13 cellular contexts compared by ENCODE assay signal in the genomic region with DNA sequence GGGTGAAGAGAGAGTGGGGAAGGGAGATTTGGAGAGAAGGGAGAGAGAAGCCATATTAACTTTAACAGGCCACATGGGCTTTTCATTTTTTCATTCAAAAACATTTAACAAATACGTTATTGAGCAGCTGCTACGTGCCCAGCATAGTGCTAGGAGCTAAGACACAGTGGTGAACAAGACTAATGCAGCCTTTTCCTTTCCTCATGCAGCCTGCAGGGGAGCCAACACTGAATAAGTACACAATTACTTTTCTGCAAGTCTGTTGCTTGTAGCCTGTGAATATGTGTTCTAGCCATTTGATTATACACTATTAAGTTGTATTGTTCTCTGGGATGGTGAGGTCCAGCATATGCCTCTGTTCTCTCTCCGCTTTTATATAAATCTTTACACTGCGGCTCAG. TPM values are rescaled to one million over a fixed set of nuclear protein-coding genes. Genes with fewer than 3 reads are reported as not detected.
DNase-seq lines count a peak whose midpoint lies in the region; ATAC-seq and TF ChIP-seq lines count a peak whose summit lies in the region.
"Had no signal": no experiment of that assay in that cellular context is flagged by ENCODE, and none has a peak within 500 bp of the region (broad histone marks: within the 10 kb centered on the region; RNA-seq: fewer than 3 reads in every experiment).

No MANE protein-coding gene starts in this region.

- no peak for TF ChIP-seq EP300 in sigmoid colon (IDR thresholded peaks at IDR 0.05)

- no peak overlapping the region for H3K27ac ChIP-seq in KMS-11
- H3K27ac ChIP-seq in naive thymus-derived CD4-positive, alpha-beta T cell (ENCODE audit: low read depth, low read length), result no peak overlapping the region
- no peak overlapping the region for H3K27ac ChIP-seq in sigmoid colon
- H3K27ac ChIP-seq: HL-60, vagina had no signal

- POLR2A ChIA-PET in activated CD4-positive, alpha-beta T cell treated with anti-CD3 and anti-CD28 coated beads for 36 hours (lab: Charles Lee), result interaction anchor here (0.6 to 2.8 kb wide), 4 partner anchors 20 to 49 kb away, joined by 3 to 22 read pairs (median 4); a partner anchor contains a TSS
- POLR2A ChIA-PET in naive thymus-derived CD4-positive, alpha-beta T cell (lab: Charles Lee), result interaction anchor here (2.7 kb wide), 1 partner anchor 35 kb away, joined by 30 read pairs; a partner anchor contains a TSS

- no peaks in the 10 kb centered on the region for H3K27me3 ChIP-seq in KMS-11 (ENCODE audit: insufficient read depth, low read depth)
- no peaks in the 10 kb centered on the region for H3K27me3 ChIP-seq in naive thymus-derived CD4-positive, alpha-beta T cell (ENCODE audit: control insufficient read depth in 2 of 2, insufficient read depth in 2 of 2, low read length in 2 of 2)
- H3K27me3 ChIP-seq in sigmoid colon, result no peaks in the 10 kb centered on the region
- H3K27me3 ChIP-seq: vagina had no signal

- H2AFZ ChIP-seq in KMS-11 (ENCODE audit: low read depth), result peak overlapping the region; percentile 89; the same call in 1 of the 2 replicates

- no peak overlapping the region for H3K4me2 ChIP-seq in KMS-11

- WGBS in sigmoid colon, 2 donors, result 92 to 96% methylated on average over 4 of the region's 4 CpGs

- H3K27me3 Mint-ChIP-seq in activated CD4-positive, alpha-beta T cell treated with anti-CD3 and anti-CD28 coated beads for 36 hours, result no peaks in the 10 kb centered on the region
- no peaks in the 10 kb centered on the region for H3K27me3 Mint-ChIP-seq in activated T-helper 17 cell treated with anti-CD3 and anti-CD28 coated beads, Interleukin-2, amount 50 U/mL, for 72 hours
- H3K27me3 Mint-ChIP-seq in naive thymus-derived CD4-positive, alpha-beta T cell, result no peaks in the 10 kb centered on the region

- no peaks in the 10 kb centered on the region for H3K79me2 ChIP-seq in KMS-11 (ENCODE audit: insufficient read depth, low read depth)

- peak; percentile 18 for DNase-seq in activated CD4-positive, alpha-beta T cell treated with anti-CD3 and anti-CD28 coated beads for 36 hours
- no peak for DNase-seq in activated CD4-positive, alpha-beta T cell treated with anti-CD3 and anti-CD28 coated beads, Interleukin-2, amount 50 U/mL, for 4 hours
- DNase-seq in naive thymus-derived CD4-positive, alpha-beta T cell, result no peak
- no peak for DNase-seq in sigmoid colon
- DNase-seq: dermis blood vessel endothelial cell, NCI-H2081 had no signal

- ATAC-seq in activated CD4-positive, alpha-beta T cell treated with anti-CD3 and anti-CD28 coated beads for 36 hours, result no peak
- no peak for ATAC-seq in activated T-helper 17 cell treated with anti-CD3 and anti-CD28 coated beads, Interleukin-2, amount 50 U/mL, for 72 hours (replicated peaks)
- ATAC-seq in naive thymus-derived CD4-positive, alpha-beta T cell, result no peak
- ATAC-seq in GM19328 (IDR thresholded peaks at IDR 0.05; ENCODE audit: unreplicated experiment) (no peak), HG02623 (IDR thresholded peaks at IDR 0.05; ENCODE audit: unreplicated experiment) (no peak)

- H3K4me1 ChIP-seq in KMS-11 (ENCODE audit: low read depth, poor library complexity, severe bottlenecking), result peaks cover 27% of the 10 kb centered on the region
- H3K4me1 ChIP-seq in naive thymus-derived CD4-positive, alpha-beta T cell (ENCODE audit: control insufficient read depth in 2 of 2, insufficient read depth in 2 of 2, low read length in 2 of 2), result peaks cover 10% of the 10 kb centered on the region in 2 donors
- peaks cover 0 to 16% (median 7%) of the 10 kb centered on the region in 4 donors for H3K4me1 ChIP-seq in sigmoid colon

- intact Hi-C loops in activated CD4-positive, alpha-beta T cell treated with anti-CD3 and anti-CD28 coated beads for 36 hours (cut with DNase I, micrococcal nuclease), result loop anchor here (10.0 kb wide), 2 partner anchors 751 to 951 kb away; a partner anchor contains a TSS
- intact Hi-C loops in naive thymus-derived CD4-positive, alpha-beta T cell (cut with micrococcal nuclease), result no loop called here
- intact Hi-C loops in sigmoid colon (cut with DNase I), result loop anchor here (10.0 kb wide), 1 partner anchor 471 kb away; a partner anchor contains a TSS

- H3K4me3 ChIP-seq in KMS-11 (IDR thresholded peaks at IDR 0.05; ENCODE audit: insufficient read depth, low read depth, low read length) (no peak overlapping the region), sigmoid colon (no peak overlapping the region)
- no peak overlapping the region for H3K4me3 ChIP-seq in naive thymus-derived CD4-positive, alpha-beta T cell (ENCODE audit: low read length)
- H3K4me3 ChIP-seq: vagina had no signal

- H3K27ac Mint-ChIP-seq in activated CD4-positive, alpha-beta T cell treated with anti-CD3 and anti-CD28 coated beads for 36 hours, result peak overlapping the region; percentile 94
- peak overlapping the region; percentile 90 for H3K27ac Mint-ChIP-seq in activated T-helper 17 cell treated with anti-CD3 and anti-CD28 coated beads, Interleukin-2, amount 50 U/mL, for 72 hours
- peak overlapping the region in 5 of 9 donors; percentile 33 to 96 (median 91) for H3K27ac Mint-ChIP-seq in naive thymus-derived CD4-positive, alpha-beta T cell
- H3K27ac Mint-ChIP-seq: mesothelial cell of epicardium had no signal

- no peaks in the 10 kb centered on the region for H3K9me3 ChIP-seq in naive thymus-derived CD4-positive, alpha-beta T cell (ENCODE audit: control insufficient read depth in 2 of 3, low read length in 3 of 3)
- no peaks in the 10 kb centered on the region for H3K9me3 ChIP-seq in sigmoid colon
- H3K9me3 ChIP-seq: vagina had no signal

- H4K20me1 ChIP-seq in KMS-11 (ENCODE audit: insufficient read depth), result no peaks in the 10 kb centered on the region

- TF ChIP-seq POLR2A in sigmoid colon (IDR thresholded peaks at IDR 0.05), result no peak

- H3K9me3 Mint-ChIP-seq in activated CD4-positive, alpha-beta T cell treated with anti-CD3 and anti-CD28 coated beads for 36 hours (ENCODE audit: low read depth), result no peaks in the 10 kb centered on the region
- no peaks in the 10 kb centered on the region for H3K9me3 Mint-ChIP-seq in activated T-helper 17 cell treated with anti-CD3 and anti-CD28 coated beads, Interleukin-2, amount 50 U/mL, for 72 hours
- no peaks in the 10 kb centered on the region for H3K9me3 Mint-ChIP-seq in naive thymus-derived CD4-positive, alpha-beta T cell
- H3K9me3 Mint-ChIP-seq: mesothelial cell of epicardium had no signal

- H3K36me3 ChIP-seq in KMS-11 (ENCODE audit: insufficient read depth), result no peaks in the 10 kb centered on the region
- H3K36me3 ChIP-seq in naive thymus-derived CD4-positive, alpha-beta T cell (ENCODE audit: control insufficient read depth in 2 of 3, insufficient read depth in 3 of 3, low read length in 3 of 3), result peaks cover 0 to 11% (median 0%) of the 10 kb centered on the region in 3 experiments
- peaks cover 0 to 10% (median 0%) of the 10 kb centered on the region in 4 donors for H3K36me3 ChIP-seq in sigmoid colon

- H3K4me3 Mint-ChIP-seq in activated CD4-positive, alpha-beta T cell treated with anti-CD3 and anti-CD28 coated beads for 36 hours, result no peak overlapping the region
- H3K4me3 Mint-ChIP-seq in activated T-helper 17 cell treated with anti-CD3 and anti-CD28 coated beads, Interleukin-2, amount 50 U/mL, for 72 hours, result peak overlapping the region; percentile 80
- H3K4me3 Mint-ChIP-seq in naive thymus-derived CD4-positive, alpha-beta T cell, result peak overlapping the region in 1 of 10 donors; percentile 0
- H3K4me3 Mint-ChIP-seq: mesothelial cell of epicardium had no signal

- peaks cover 6% of the 10 kb centered on the region for H3K36me3 Mint-ChIP-seq in activated CD4-positive, alpha-beta T cell treated with anti-CD3 and anti-CD28 coated beads for 36 hours (ENCODE audit: low read depth)
- peaks cover 16% of the 10 kb centered on the region for H3K36me3 Mint-ChIP-seq in activated T-helper 17 cell treated with anti-CD3 and anti-CD28 coated beads, Interleukin-2, amount 50 U/mL, for 72 hours (ENCODE audit: low read depth)
- peaks cover 0 to 6% (median 0%) of the 10 kb centered on the region in 5 donors for H3K36me3 Mint-ChIP-seq in naive thymus-derived CD4-positive, alpha-beta T cell

- H3K9ac ChIP-seq in KMS-11, result no peak overlapping the region

- H3K4me1 Mint-ChIP-seq in activated CD4-positive, alpha-beta T cell treated with anti-CD3 and anti-CD28 coated beads for 36 hours, result peaks cover 29% of the 10 kb centered on the region
- peaks cover 14% of the 10 kb centered on the region for H3K4me1 Mint-ChIP-seq in activated T-helper 17 cell treated with anti-CD3 and anti-CD28 coated beads, Interleukin-2, amount 50 U/mL, for 72 hours
- peaks cover 9 to 33% (median 27%) of the 10 kb centered on the region in 7 donors for H3K4me1 Mint-ChIP-seq in naive thymus-derived CD4-positive, alpha-beta T cell

- CTCF ChIA-PET in activated CD4-positive, alpha-beta T cell treated with anti-CD3 and anti-CD28 coated beads for 36 hours (lab: Charles Lee), result interaction anchor here (1.1 to 1.6 kb wide), 4 partner anchors 15 to 343 kb away, joined by 3 to 5 read pairs (median 4); no protein-coding TSS in a partner anchor
- CTCF ChIA-PET in naive thymus-derived CD4-positive, alpha-beta T cell (lab: Charles Lee), result interaction anchor here (0.6 kb wide), 1 partner anchor 28 kb away, joined by 3 read pairs; no protein-coding TSS in a partner anchor

- no peak for TF ChIP-seq CTCF in KMS-11 (conservative IDR thresholded peaks at IDR 0.05; ENCODE audit: low read depth, low read length)
- no peak for TF ChIP-seq CTCF in sigmoid colon (IDR thresholded peaks at IDR 0.05)

RNA-seq across cellular contexts. Expression of a gene that starts 1.9 kb away (rescaled TPM):
- total RNA-seq in activated CD4-positive, alpha-beta T cell treated with anti-CD3 and anti-CD28 coated beads for 36 hours, result 10 to 100 TPM; 20.0 to 30.3 TPM
- 10 to 100 TPM; 18.7 to 22.7 TPM for total RNA-seq in activated T-helper 17 cell treated with anti-CD3 and anti-CD28 coated beads, Interleukin-2, amount 50 U/mL, for 72 hours
- total RNA-seq in naive thymus-derived CD4-positive, alpha-beta T cell, result 10 to 100 TPM in 4 of 5 experiments, 1 to 10 TPM in 1; 9.6 to 26.2 (median 22.6) TPM
- polyA plus RNA-seq in naive thymus-derived CD4-positive, alpha-beta T cell, result 10 to 100 TPM; 31.4 to 39.2 TPM
- 10 to 100 TPM; 10.8 to 16.2 (median 12.8) TPM for total RNA-seq in sigmoid colon
- 10 to 100 TPM in 2 of 3 donors, 1 to 10 TPM in 1; 5.5 to 12.3 (median 10.2) TPM for polyA plus RNA-seq in sigmoid colon

RNA-seq across cellular contexts. Expression of a gene that starts 36.2 kb away (rescaled TPM):
- 10 to 100 TPM; 73.4 to 74.6 TPM for total RNA-seq in activated CD4-positive, alpha-beta T cell treated with anti-CD3 and anti-CD28 coated beads for 36 hours
- total RNA-seq in activated T-helper 17 cell treated with anti-CD3 and anti-CD28 coated beads, Interleukin-2, amount 50 U/mL, for 72 hours, result 10 to 100 TPM; 31.3 to 73.9 TPM
- 10 to 100 TPM; 10.2 to 41.0 (median 21.0) TPM for total RNA-seq in naive thymus-derived CD4-positive, alpha-beta T cell
- 10 to 100 TPM; 41.0 to 74.2 TPM for polyA plus RNA-seq in naive thymus-derived CD4-positive, alpha-beta T cell
- 10 to 100 TPM; 12.5 to 36.7 (median 25.5) TPM for total RNA-seq in sigmoid colon
- 10 to 100 TPM; 11.4 to 31.5 (median 20.6) TPM for polyA plus RNA-seq in sigmoid colon

Comparison
In these comparisons a context has a peak if more than half of its experiments do, and no peak if none do; other contexts are left out.
1. intact Hi-C loops: an anchor here in activated CD4-positive, alpha-beta T cell treated with anti-CD3 and anti-CD28 coated beads for 36 hours (10.0 kb wide) and sigmoid colon (10.0 kb wide); none called in naive thymus-derived CD4-positive, alpha-beta T cell.